19 cellular contexts compared by ENCODE assay signal in the genomic region with DNA sequence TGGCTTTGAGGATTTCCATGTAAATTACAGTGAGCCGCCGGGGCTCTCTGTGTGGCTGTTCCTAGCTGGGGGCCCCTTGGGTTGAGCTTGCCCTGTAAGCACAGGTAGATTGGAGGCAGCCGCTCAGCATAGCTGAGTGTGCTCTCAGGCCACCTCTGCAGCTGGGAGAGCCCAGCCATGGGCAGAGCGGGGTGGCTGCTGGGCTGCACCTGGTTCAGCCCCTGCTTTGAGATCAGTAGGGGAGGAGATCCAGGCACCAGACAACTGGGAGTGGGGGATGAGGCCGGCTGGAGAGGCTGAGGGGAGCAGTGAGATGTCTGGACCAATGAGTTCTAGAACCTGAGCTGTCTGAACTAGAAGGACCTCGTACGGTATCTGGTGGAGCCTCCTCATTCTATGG. TPM values are rescaled to one million over a fixed set of nuclear protein-coding genes. Genes with fewer than 3 reads are reported as not detected.
A peak's percentile ranks its signal among the peaks of the same experiment; 100 is the strongest.
DNase-seq lines count a peak whose midpoint lies in the region; ATAC-seq, FAIRE-seq and TF ChIP-seq lines count a peak whose summit lies in the region.
"Had no signal": no experiment of that assay in that cellular context is flagged by ENCODE, and none has a peak within 500 bp of the region (broad histone marks: within the 10 kb centered on the region; RNA-seq: fewer than 3 reads in every experiment).

No MANE protein-coding gene starts in this region.

- H3K27me3 ChIP-seq in cardiac muscle cell (no peaks in the 10 kb centered on the region), neuronal stem cell (ENCODE audit: control insufficient read depth in 3 of 3, insufficient read depth in 3 of 3, low read depth in 1 of 3, low read length in 3 of 3) (peaks cover 0 to 4% (median 0%) of the 10 kb centered on the region in 3 experiments), upper lobe of right lung (no peaks in the 10 kb centered on the region)
- H3K27me3 ChIP-seq: MG63 had no signal

- no peaks in the 10 kb centered on the region for H3K79me1 ChIP-seq in neuronal stem cell (ENCODE audit: low read depth, low read length)

- intact Hi-C loops in Right ventricle myocardium inferior (cut with DNase I): no loop called here
- intact Hi-C loops in upper lobe of right lung (cut with DNase I): no loop called here

- no peak overlapping the region for H3K9ac ChIP-seq in neuronal stem cell (ENCODE audit: low read depth, low read length, poor library complexity)

- H2BK12ac ChIP-seq in neuronal stem cell (ENCODE audit: low read length): no peak overlapping the region

- H3K4me1 ChIP-seq in cardiac muscle cell (ENCODE audit: low read depth) (peaks cover 24% of the 10 kb centered on the region), neuronal stem cell (ENCODE audit: control insufficient read depth in 2 of 2, insufficient read depth in 1 of 2, low read depth in 1 of 2, low read length in 2 of 2) (no peaks in the 10 kb centered on the region), upper lobe of right lung (peaks cover 11% of the 10 kb centered on the region)

- no peaks in the 10 kb centered on the region for H3K36me3 ChIP-seq in cardiac muscle cell
- no peaks in the 10 kb centered on the region for H3K36me3 ChIP-seq in neuronal stem cell (replicated peaks in 1 of 2; ENCODE audit: control insufficient read depth in 2 of 2, insufficient read depth in 2 of 2, low read length in 2 of 2)
- H3K36me3 ChIP-seq in upper lobe of right lung: no peaks in the 10 kb centered on the region
- H3K36me3 ChIP-seq: MG63 had no signal

- H3K9me3 ChIP-seq in cardiac muscle cell (ENCODE audit: low read depth): no peaks in the 10 kb centered on the region
- no peaks in the 10 kb centered on the region for H3K9me3 ChIP-seq in neuronal stem cell (replicated peaks in 1 of 2; ENCODE audit: control insufficient read depth in 2 of 2, insufficient read depth in 1 of 2, low read depth in 1 of 2, low read length in 2 of 2)
- no peaks in the 10 kb centered on the region for H3K9me3 ChIP-seq in upper lobe of right lung
- H3K9me3 ChIP-seq: MG63 had no signal

- H3K23ac ChIP-seq in neuronal stem cell (ENCODE audit: low read depth, low read length, poor library complexity): no peak overlapping the region

- no CpG with 5 or more reads among the region's 7 CpGs for WGBS in neuronal stem cell (ENCODE audit: extremely low coverage in 2 of 2, insufficient read length in 2 of 2, insufficient replicate concordance in 1 of 2), 2 donors

- no peak overlapping the region for H3K4ac ChIP-seq in neuronal stem cell (ENCODE audit: low read length)

- no peak for TF ChIP-seq CTCF in cardiac muscle cell (IDR thresholded peaks at IDR 0.05; ENCODE audit: low read depth, low read length)
- TF ChIP-seq CTCF in coronary artery (IDR thresholded peaks at IDR 0.05): no peak
- TF ChIP-seq CTCF in upper lobe of right lung (IDR thresholded peaks at IDR 0.05): no peak

- H2BK15ac ChIP-seq in neuronal stem cell (ENCODE audit: low read length): no peak overlapping the region

- H3K27ac ChIP-seq in cardiac muscle cell (peak overlapping the region; percentile 15), coronary artery (peak overlapping the region; percentile 59 to 66), neuronal stem cell (replicated peaks; ENCODE audit: low read length) (no peak overlapping the region), upper lobe of right lung (no peak overlapping the region)

- H2AFZ ChIP-seq in neuronal stem cell (ENCODE audit: low read length): no peak overlapping the region

- H3K14ac ChIP-seq in neuronal stem cell (ENCODE audit: low read length): no peak overlapping the region

- H3K4me3 ChIP-seq in cardiac muscle cell (no peak overlapping the region), coronary artery (no peak overlapping the region), neuronal stem cell (ENCODE audit: low read length in 2 of 2) (no peak overlapping the region), upper lobe of right lung (no peak overlapping the region)
- H3K4me3 ChIP-seq: K562, MG63 had no signal

- FAIRE-seq in GM19239 (lab: Jason Lieb, UNC): no peak
- FAIRE-seq: A204.1, HepG2, K562 had no signal

- H2BK120ac ChIP-seq in neuronal stem cell (ENCODE audit: low read depth, low read length): no peak overlapping the region

- no peak overlapping the region for H4K8ac ChIP-seq in neuronal stem cell (ENCODE audit: low read depth, low read length)

- DNase-seq in cardiac muscle cell (ENCODE audit: low read depth in 1 of 2, low spot score in 1 of 2) (no peak), Right ventricle myocardium inferior (ENCODE audit: missing footprints) (no peak), coronary artery (ENCODE audit: low spot score) (peak; percentile 56), neuronal stem cell (ENCODE audit: low spot score) (no peak), upper lobe of right lung (peak; percentile 29), cerebellar cortex (ENCODE audit: low spot score) (no peak), SW 1271 (lab: John Stamatoyannopoulos, UW) (no peak), GM19239 (ENCODE audit: insufficient read length, low spot score) (no peak)
- DNase-seq: GF-D8, MG63, NCI-H1417 treated with DMSO at 0.1 percent for 48 hours, NCI-H187, NCI-H446, NCI-H526 treated with DMSO at 0.1 percent for 48 hours had no signal

- H2AK5ac ChIP-seq in neuronal stem cell (ENCODE audit: low read depth, low read length): no peak overlapping the region

- peak overlapping the region; percentile 82 for H3K18ac ChIP-seq in neuronal stem cell (ENCODE audit: low read length)

- no peak overlapping the region for H3K4me2 ChIP-seq in neuronal stem cell (ENCODE audit: insufficient read depth, low read length, poor library complexity, severe bottlenecking)

- ATAC-seq in Right ventricle myocardium inferior: no peak
- ATAC-seq in upper lobe of right lung: no peak
- ATAC-seq: HepG2, K562, SK-N-SH treated with all-trans-retinoic acid at 6 μM for 48 hours had no signal

- H2BK5ac ChIP-seq in neuronal stem cell (ENCODE audit: low read length): no peak overlapping the region

- no peak overlapping the region for H4K91ac ChIP-seq in neuronal stem cell (ENCODE audit: low read depth, low read length, poor library complexity)

RNA-seq across cellular contexts. Expression of a gene that starts 44.8 kb away (rescaled TPM):
- total RNA-seq in cardiac muscle cell (53.9 and 77.8 TPM in 2 replicates), Right ventricle myocardium inferior (171 TPM), upper lobe of right lung (15.6 TPM)
- polyA plus RNA-seq in cardiac muscle cell: 30.4 and 40.8 TPM in 2 replicates
- polyA plus RNA-seq in neuronal stem cell (2013, experiment 1 of 2): 1.4 TPM
- polyA plus RNA-seq in neuronal stem cell (2013, experiment 2 of 2): 1.0 TPM
- total RNA-seq: HepG2, K562 had no signal
- polyA plus RNA-seq: CD14-positive monocyte, HepG2, K562 had no signal

Comparison
In these comparisons a context has a peak if more than half of its experiments do, and no peak if none do; other contexts are left out.
1. DNase-seq: peak in coronary artery (single experiment) and upper lobe of right lung (single experiment); none in cardiac muscle cell (0 of 2), Right ventricle myocardium inferior (single experiment), neuronal stem cell (single experiment), cerebellar cortex (single experiment), SW 1271 (0 of 2) and GM19239 (single experiment).
2. H3K27ac ChIP-seq: peak in cardiac muscle cell (single experiment) and coronary artery (2 of 2); none in neuronal stem cell (single experiment) and upper lobe of right lung (single experiment).